22 cellular contexts compared by ENCODE assay signal in the genomic region with DNA sequence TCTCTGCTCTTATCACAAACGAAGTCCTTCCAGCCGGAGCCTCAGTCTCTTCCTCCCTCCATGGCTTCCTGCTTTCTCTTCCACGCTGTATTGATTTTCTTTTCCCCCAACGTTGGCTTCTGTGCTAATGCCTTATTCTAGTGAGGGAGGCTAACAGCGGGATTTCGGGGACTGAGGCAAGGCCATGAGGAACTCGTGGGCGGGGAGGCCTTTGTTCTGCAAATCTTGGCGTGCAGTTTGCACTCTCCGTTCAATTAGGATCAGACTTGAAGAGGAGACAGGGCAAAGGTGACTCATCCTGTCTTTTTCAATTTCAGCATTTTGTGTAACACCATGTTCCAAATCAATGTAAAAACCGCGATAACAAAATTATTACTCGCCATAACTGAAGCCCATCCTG. TPM values are rescaled to one million over a fixed set of nuclear protein-coding genes. Genes with fewer than 3 reads are reported as not detected.
DNase-seq lines count a peak whose midpoint lies in the region; ATAC-seq, FAIRE-seq and TF ChIP-seq lines count a peak whose summit lies in the region.
"Had no signal": no experiment of that assay in that cellular context is flagged by ENCODE, and none has a peak within 500 bp of the region (broad histone marks: within the 10 kb centered on the region; RNA-seq: fewer than 3 reads in every experiment).

No MANE protein-coding gene starts in this region.

- no peak for DNase-seq in activated CD4-positive, alpha-beta T cell treated with anti-CD3 and anti-CD28 coated beads, Interleukin-2, amount 10 ng/mL, durations not matched to agents 7 days and 5 days
- DNase-seq in activated CD4-positive, alpha-beta T cell treated with anti-CD3 and anti-CD28 coated beads, Interleukin-2, amount 50 U/mL, for 48 hours = no peak
- no peak for DNase-seq in CD4-positive, alpha-beta memory T cell
- DNase-seq in WTC11 (ENCODE audit: low spot score) (no peak), keratinocyte (ENCODE audit: low read depth, low spot score) (no peak), iPS-NIHi11 (ENCODE audit: low spot score) (no peak)
- no peak for DNase-seq in stimulated activated CD8-positive, alpha-beta memory T cell treated with anti-CD3 and anti-CD28 coated beads, Interleukin-4, amount 100 ng/mL, for 48 hours
- DNase-seq in CD8-positive, alpha-beta T cell = no peak
- DNase-seq: ACHN; activated CD4-positive, CD25-positive, alpha-beta regulatory T cell treated with anti-CD3 and anti-CD28 coated beads, Interleukin-2, amount 50 U/mL, for 72 hours; activated T-cell treated with anti-CD3 and anti-CD28 coated beads, Interleukin-2, amount 50 U/mL, for 48 hours; EL; left colon; NCI-H2029 treated with DMSO at 0.1 percent for 48 hours; NCI-H524 treated with DMSO at 0.1 percent for 48 hours; ovary; sigmoid colon; stimulated activated CD4-positive, alpha-beta T cell treated with anti-CD3 and anti-CD28 coated beads, Interleukin-1b, Interleukin-23, amount 100 ng/mL, for 48 hours had no signal

- H3K9me3 ChIP-seq in CD4-positive, alpha-beta memory T cell (ENCODE audit: control insufficient read depth in 1 of 2, low read length in 2 of 2) = no peaks in the 10 kb centered on the region
- H3K9me3 ChIP-seq in keratinocyte (ENCODE audit: control insufficient read depth, low read depth, low read length) = peaks cover 3% of the 10 kb centered on the region
- no peaks in the 10 kb centered on the region for H3K9me3 ChIP-seq in CD8-positive, alpha-beta T cell (ENCODE audit: low read length)
- H3K9me3 ChIP-seq: ovary, sigmoid colon had no signal

- H2AFZ ChIP-seq in keratinocyte (ENCODE audit: control insufficient read depth, low read length) = peak overlapping the region; percentile 8
- H2AFZ ChIP-seq: hepatocyte had no signal

- no peak for FAIRE-seq in keratinocyte (lab: Jason Lieb, UNC)
- FAIRE-seq: endometrium had no signal

- H3K27me3 Mint-ChIP-seq in activated CD4-positive, alpha-beta T cell treated with anti-CD3 and anti-CD28 coated beads, Interleukin-2, amount 10 ng/mL, durations not matched to agents 7 days and 5 days = peaks cover 43% of the 10 kb centered on the region
- peaks cover 5 to 13% of the 10 kb centered on the region in 2 donors for H3K27me3 Mint-ChIP-seq in CD4-positive, alpha-beta memory T cell
- peaks cover 78% of the 10 kb centered on the region for H3K27me3 Mint-ChIP-seq in WTC11 (ENCODE audit: low read depth)
- peaks cover 16% of the 10 kb centered on the region for H3K27me3 Mint-ChIP-seq in CD8-positive, alpha-beta T cell (ENCODE audit: low read depth)

- H3K4me1 ChIP-seq in CD4-positive, alpha-beta memory T cell (ENCODE audit: insufficient read depth, low read length) = no peaks in the 10 kb centered on the region
- peaks cover 3% of the 10 kb centered on the region for H3K4me1 ChIP-seq in keratinocyte (ENCODE audit: control insufficient read depth, extremely low read depth, insufficient read depth, low read length)
- H3K4me1 ChIP-seq in CD8-positive, alpha-beta T cell (ENCODE audit: insufficient read depth, low read length) = no peaks in the 10 kb centered on the region
- H3K4me1 ChIP-seq: sigmoid colon had no signal

- H3K27me3 ChIP-seq in CD4-positive, alpha-beta memory T cell (ENCODE audit: insufficient read depth, low read length) = no peaks in the 10 kb centered on the region
- peaks cover 7% of the 10 kb centered on the region for H3K27me3 ChIP-seq in keratinocyte (ENCODE audit: control insufficient read depth, extremely low read depth, insufficient read depth, low read length)
- no peaks in the 10 kb centered on the region for H3K27me3 ChIP-seq in CD8-positive, alpha-beta T cell (ENCODE audit: insufficient read depth, low read length)
- H3K27me3 ChIP-seq: ovary had no signal

- no peaks in the 10 kb centered on the region for H3K36me3 ChIP-seq in CD4-positive, alpha-beta memory T cell (ENCODE audit: insufficient read depth, low read length)
- no peaks in the 10 kb centered on the region for H3K36me3 ChIP-seq in keratinocyte (ENCODE audit: control insufficient read depth in 2 of 2, extremely low read depth in 1 of 2, insufficient read depth in 2 of 2, low read length in 2 of 2)
- H3K36me3 ChIP-seq in CD8-positive, alpha-beta T cell (ENCODE audit: insufficient read depth, low read length) = no peaks in the 10 kb centered on the region
- H3K36me3 ChIP-seq: ovary, sigmoid colon had no signal

- H3K4me3 Mint-ChIP-seq in activated CD4-positive, alpha-beta T cell treated with anti-CD3 and anti-CD28 coated beads, Interleukin-2, amount 10 ng/mL, durations not matched to agents 7 days and 5 days = no peak overlapping the region
- H3K4me3 Mint-ChIP-seq in CD4-positive, alpha-beta memory T cell = peak overlapping the region in 4 of 8 donors; percentile 38 to 73 (median 52)
- peak overlapping the region; percentile 9; the same call in 1 of the 2 replicates for H3K4me3 Mint-ChIP-seq in WTC11
- H3K4me3 Mint-ChIP-seq in CD8-positive, alpha-beta T cell = no peak overlapping the region

- ATAC-seq in WTC11 = peak; percentile 38
- ATAC-seq in CD8-positive, alpha-beta T cell = no peak
- ATAC-seq: left colon had no signal

- no peaks in the 10 kb centered on the region for H4K20me1 ChIP-seq in keratinocyte (ENCODE audit: control insufficient read depth, extremely low read depth, insufficient read depth, low read length)

- no peaks in the 10 kb centered on the region for H3K79me2 ChIP-seq in keratinocyte (ENCODE audit: control insufficient read depth, insufficient read depth, low read length)
- H3K79me2 ChIP-seq: hepatocyte had no signal

- H3K4me2 ChIP-seq in keratinocyte (ENCODE audit: control insufficient read depth, extremely low read depth, insufficient read depth, low read depth, low read length) = no peak overlapping the region
- H3K4me2 ChIP-seq: hepatocyte had no signal

- H3K9me1 ChIP-seq in keratinocyte (ENCODE audit: control insufficient read depth, extremely low read depth, insufficient read depth, low read length) = no peaks in the 10 kb centered on the region

- intact Hi-C loops in CD4-positive, alpha-beta memory T cell (cut with micrococcal nuclease) = no loop called here
- intact Hi-C loops in CD8-positive, alpha-beta T cell (cut with DNase I, micrococcal nuclease) = no loop called here

- dilution Hi-C loops in keratinocyte (cut with MboI; ENCODE audit: extremely low pct_ligation_motif_present, low sequenced_read_pairs) = no loop called here

- CTCF ChIA-PET in activated CD4-positive, alpha-beta T cell treated with anti-CD3 and anti-CD28 coated beads, Interleukin-2, amount 10 ng/mL, durations not matched to agents 7 days and 5 days (lab: Charles Lee) = no interaction called here
- CTCF ChIA-PET in CD4-positive, alpha-beta memory T cell (lab: Charles Lee; ENCODE audit: partially characterized antibody) = no interaction called here
- CTCF ChIA-PET in WTC11 (lab: Charles Lee) = no interaction called here
- CTCF ChIA-PET in CD8-positive, alpha-beta T cell (lab: Charles Lee) = no interaction called here

- H3K27ac Mint-ChIP-seq in activated CD4-positive, alpha-beta T cell treated with anti-CD3 and anti-CD28 coated beads, Interleukin-2, amount 10 ng/mL, durations not matched to agents 7 days and 5 days = peak overlapping the region; percentile 63
- peak overlapping the region in 4 of 7 donors; percentile 27 to 89 (median 58) for H3K27ac Mint-ChIP-seq in CD4-positive, alpha-beta memory T cell
- no peak overlapping the region for H3K27ac Mint-ChIP-seq in WTC11
- no peak overlapping the region for H3K27ac Mint-ChIP-seq in CD8-positive, alpha-beta T cell
- H3K27ac Mint-ChIP-seq: T-cell had no signal

- peaks cover 17% of the 10 kb centered on the region for H3K4me1 Mint-ChIP-seq in activated CD4-positive, alpha-beta T cell treated with anti-CD3 and anti-CD28 coated beads, Interleukin-2, amount 10 ng/mL, durations not matched to agents 7 days and 5 days
- H3K4me1 Mint-ChIP-seq in CD4-positive, alpha-beta memory T cell = peaks cover 2 to 5% (median 4%) of the 10 kb centered on the region in 4 donors
- H3K4me1 Mint-ChIP-seq in WTC11 = peaks cover 24% of the 10 kb centered on the region
- H3K4me1 Mint-ChIP-seq in CD8-positive, alpha-beta T cell (ENCODE audit: low read depth) = peaks cover 6% of the 10 kb centered on the region

- H3K27ac ChIP-seq in CD4-positive, alpha-beta memory T cell (ENCODE audit: low read depth, low read length) = no peak overlapping the region
- no peak overlapping the region for H3K27ac ChIP-seq in keratinocyte (ENCODE audit: control insufficient read depth, insufficient read depth, low read length)
- H3K27ac ChIP-seq in CD8-positive, alpha-beta T cell (ENCODE audit: low read depth, low read length) = no peak overlapping the region
- H3K27ac ChIP-seq: hepatocyte, ovary, sigmoid colon had no signal

- no peak for TF ChIP-seq CTCF in WTC11 (IDR thresholded peaks at IDR 0.05)
- no peak for TF ChIP-seq CTCF in keratinocyte (optimal IDR thresholded peaks at IDR 0.05 in 1 of 3, IDR thresholded peaks at IDR 0.05 in 1 of 3, conservative IDR thresholded peaks at IDR 0.05 in 1 of 3; ENCODE audit: extremely low read depth in 1 of 3, insufficient read depth in 2 of 3, low read length in 3 of 3)
- no peak for TF ChIP-seq CTCF in CD8-positive, alpha-beta T cell (IDR thresholded peaks at IDR 0.05)

- peaks cover 6% of the 10 kb centered on the region for H3K9me3 Mint-ChIP-seq in activated CD4-positive, alpha-beta T cell treated with anti-CD3 and anti-CD28 coated beads, Interleukin-2, amount 10 ng/mL, durations not matched to agents 7 days and 5 days
- peaks cover 0 to 5% (median 0%) of the 10 kb centered on the region in 8 donors for H3K9me3 Mint-ChIP-seq in CD4-positive, alpha-beta memory T cell
- peaks cover 10% of the 10 kb centered on the region for H3K9me3 Mint-ChIP-seq in WTC11
- no peaks in the 10 kb centered on the region for H3K9me3 Mint-ChIP-seq in CD8-positive, alpha-beta T cell

- POLR2A ChIA-PET in activated CD4-positive, alpha-beta T cell treated with anti-CD3 and anti-CD28 coated beads, Interleukin-2, amount 10 ng/mL, durations not matched to agents 7 days and 5 days (lab: Charles Lee) = no interaction called here
- POLR2A ChIA-PET in CD4-positive, alpha-beta memory T cell (lab: Charles Lee; ENCODE audit: partially characterized antibody) = no interaction called here
- POLR2A ChIA-PET in WTC11 (lab: Charles Lee) = no interaction called here
- POLR2A ChIA-PET in CD8-positive, alpha-beta T cell (lab: Charles Lee) = no interaction called here

- no peaks in the 10 kb centered on the region for H3K36me3 Mint-ChIP-seq in activated CD4-positive, alpha-beta T cell treated with anti-CD3 and anti-CD28 coated beads, Interleukin-2, amount 10 ng/mL, durations not matched to agents 7 days and 5 days (ENCODE audit: low read depth)
- no peaks in the 10 kb centered on the region for H3K36me3 Mint-ChIP-seq in CD4-positive, alpha-beta memory T cell
- peaks cover 7% of the 10 kb centered on the region; the same call in 1 of the 2 replicates for H3K36me3 Mint-ChIP-seq in WTC11
- H3K36me3 Mint-ChIP-seq in CD8-positive, alpha-beta T cell = no peaks in the 10 kb centered on the region
- H3K36me3 Mint-ChIP-seq: T-cell had no signal

- H3K9ac ChIP-seq in keratinocyte (ENCODE audit: control insufficient read depth, extremely low read depth, insufficient read depth, low read length) = no peak overlapping the region

- no peak overlapping the region for H3K4me3 ChIP-seq in CD4-positive, alpha-beta memory T cell (ENCODE audit: low read length in 2 of 2)
- H3K4me3 ChIP-seq in keratinocyte (ENCODE audit: control insufficient read depth in 2 of 3, extremely low read depth in 1 of 3, insufficient read depth in 2 of 3, low read depth in 1 of 3, low read length in 3 of 3) = no peak overlapping the region
- H3K4me3 ChIP-seq in CD8-positive, alpha-beta T cell (ENCODE audit: low read depth, low read length) = no peak overlapping the region
- H3K4me3 ChIP-seq: hepatocyte, ovary, sigmoid colon had no signal

RNA-seq across cellular contexts. Expression of gene EN2, which starts 25.3 kb away (rescaled TPM):
- total RNA-seq in activated CD4-positive, alpha-beta T cell treated with anti-CD3 and anti-CD28 coated beads, Interleukin-2, amount 10 ng/mL, durations not matched to agents 7 days and 5 days = not detected
- total RNA-seq in CD4-positive, alpha-beta memory T cell = not detected
- not detected for polyA plus RNA-seq in CD4-positive, alpha-beta memory T cell
- total RNA-seq in WTC11 (2021) = not detected in 3 replicates
- 0.05 to 0.14 TPM (median 0.09 TPM) in 3 replicates for polyA plus RNA-seq in keratinocyte
- 0.15 TPM for polyA plus RNA-seq in keratinocyte (2011; ENCODE audit: low read depth)
- 0.16 and 0.23 TPM in 2 replicates for polyA plus RNA-seq in keratinocyte (2011; cell fraction: cytosol; rRNA removed)
- 0.31 and 0.56 TPM in 2 replicates for polyA plus RNA-seq in keratinocyte (2011; cell fraction: nucleus; rRNA removed)
- polyA plus RNA-seq in keratinocyte (2012; ENCODE audit: low replicate concordance) = 0.14 and 0.24 TPM in 2 replicates
- 0.26 TPM in 1 of 3 replicates, not detected in the others for polyA minus RNA-seq in keratinocyte
- polyA minus RNA-seq in keratinocyte (2011; cell fraction: cytosol; rRNA and poly(A)+ RNA removed) = not detected
- polyA minus RNA-seq in keratinocyte (2011; cell fraction: nucleus; rRNA and poly(A)+ RNA removed) = 0.21 and 0.23 TPM in 2 replicates
- not detected for total RNA-seq in CD8-positive, alpha-beta T cell
- total RNA-seq: fibroblast of villous mesenchyme, hepatocyte, left colon, T-cell had no signal
- polyA plus RNA-seq: sigmoid colon had no signal

Comparison
In these comparisons a context has a peak if more than half of its experiments do, and no peak if none do; other contexts are left out.
1. H3K27ac Mint-ChIP-seq: peak in activated CD4-positive, alpha-beta T cell treated with anti-CD3 and anti-CD28 coated beads, Interleukin-2, amount 10 ng/mL, durations not matched to agents 7 days and 5 days (single experiment) and CD4-positive, alpha-beta memory T cell (4 of 7); none in WTC11 (single experiment) and CD8-positive, alpha-beta T cell (single experiment).